ENCODE assay signal across 16 cellular contexts in the genomic region with DNA sequence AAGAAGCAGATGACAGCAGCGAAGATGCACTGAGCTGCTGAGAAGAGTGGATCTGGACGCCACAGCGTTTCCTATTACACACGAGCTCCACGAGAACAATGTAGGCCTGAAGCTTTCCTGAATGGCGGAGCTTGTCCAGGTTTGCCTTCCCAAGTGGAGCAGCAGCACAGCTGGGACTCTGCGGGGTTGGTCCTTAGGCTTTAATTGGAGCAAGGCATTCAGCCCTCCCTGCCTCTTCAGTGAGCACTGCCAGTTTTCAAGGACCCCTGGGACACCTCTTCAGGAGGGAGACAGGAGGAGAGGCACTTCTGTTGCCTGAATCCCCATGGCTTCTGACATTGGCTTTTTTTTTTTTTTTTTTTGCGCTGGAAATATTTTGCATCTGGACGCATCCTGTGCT.
DNase-seq lines count a peak whose midpoint lies in the region; ATAC-seq, FAIRE-seq and TF ChIP-seq lines count a peak whose summit lies in the region.
"Had no signal": no experiment of that assay in that cellular context is flagged by ENCODE, and none has a peak within 500 bp of the region (broad histone marks: within the 10 kb centered on the region; RNA-seq: fewer than 3 reads in every experiment).

No MANE protein-coding gene starts in this region.

- 93% methylated on average over 8 of the region's 9 CpGs; no CpG with 5 or more reads in 1 of the 2 experiments for WGBS in H1 (ENCODE audit: extremely low coverage in 1 of 2, insufficient coverage in 1 of 2, insufficient read length in 1 of 2, insufficient replicate concordance in 2 of 2, low coverage in 1 of 2, low lambda C conversion rate in 2 of 2, missing lambda C conversion rate in 1 of 2), 2 experiments

- no peak overlapping the region for H2BK20ac ChIP-seq in H1 (ENCODE audit: low read length)

- H3K9ac ChIP-seq in H1 (replicated peaks in 1 of 4; ENCODE audit: extremely low read depth in 1 of 4, low read depth in 3 of 4, low read length in 3 of 4) = no peak overlapping the region

- no peak overlapping the region for H2AK5ac ChIP-seq in H1 (ENCODE audit: low read depth, low read length)

- no peaks in the 10 kb centered on the region for H3K79me1 ChIP-seq in H1 (ENCODE audit: low read depth, low read length)

- H3K36me3 ChIP-seq in H1 (ENCODE audit: control insufficient read depth in 2 of 4, insufficient read depth in 4 of 4, low read length in 3 of 4) (no peaks in the 10 kb centered on the region; a peak in 1 of 8 replicates), gastrocnemius medialis (no peaks in the 10 kb centered on the region)

- CTCF ChIA-PET in H1 (lab: Charles Lee; ENCODE audit: partially characterized antibody) = interaction anchor here (0.9 to 2.7 kb wide), 6 partner anchors 8 to 1206 kb away, joined by 3 to 10 read pairs (median 4); no protein-coding TSS in a partner anchor

- intact Hi-C loops in gastrocnemius medialis (cut with DNase I; ENCODE audit: low total_unique reads) = no loop called here

- H3K27ac ChIP-seq in H1 (ENCODE audit: low read depth, low read length) (no peak overlapping the region), gastrocnemius medialis (peak overlapping the region; percentile 71 to 74 (median 74))
- H3K27ac ChIP-seq: RWPE1 had no signal

- no peak overlapping the region for H3K14ac ChIP-seq in H1 (ENCODE audit: insufficient read length)

- TF ChIP-seq CTCF in H1 (IDR thresholded peaks at IDR 0.05; ENCODE audit: control extremely low read depth in 1 of 3, insufficient read depth in 1 of 3, low read depth in 1 of 3, low read length in 3 of 3) = no peak
- no peak for TF ChIP-seq CTCF in gastrocnemius medialis (IDR thresholded peaks at IDR 0.05 in 4 of 5, conservative IDR thresholded peaks at IDR 0.05 in 1 of 5)

- H3K79me2 ChIP-seq in H1 (ENCODE audit: control insufficient read depth in 1 of 2, insufficient read depth in 2 of 2, low read length in 2 of 2) = no peaks in the 10 kb centered on the region

- H3K56ac ChIP-seq in H1 (replicated peaks; ENCODE audit: insufficient read length, low read depth, low read length) = no peak overlapping the region

- DNase-seq in NCI-H1092 treated with DMSO at 0.1 percent for 48 hours (lab: John Stamatoyannopoulos, UW) = peak; percentile 89
- DNase-seq in NCI-H2227 treated with DMSO at 0.1 percent for 48 hours (lab: John Stamatoyannopoulos, UW) = peak; percentile 55
- no peak for DNase-seq in H1 (ENCODE audit: low read depth in 1 of 2, low spot score in 2 of 2)
- no peak for DNase-seq in gastrocnemius medialis
- no peak for DNase-seq in NK-92 treated with Interleukin-12 subunit alpha and Interleukin-12 subunit beta, amount 100 ng/mL, for 24 hours (lab: John Stamatoyannopoulos, UW)
- DNase-seq in globus pallidus (ENCODE audit: low spot score) = no peak
- DNase-seq: activated CD8-positive, alpha-beta memory T cell treated with anti-CD3 and anti-CD28 coated beads for 24 hours; GDM1; stimulated activated CD4-positive, alpha-beta T cell treated with anti-CD3 and anti-CD28 coated beads, Interleukin-2, amount 100 ng/mL, for 48 hours; stimulated activated naive B cell treated with anti-CD40 and anti-IgM and Interleukin-4, amounts not matched to agents 10 μg/mL and 1 μg/mL and 100 μg/mL, for 72 hours; T-helper 9 cell had no signal

- H3K9me3 ChIP-seq in H1 (ENCODE audit: insufficient read depth in 2 of 2, low read depth in 1 of 2, low read length in 1 of 2) = no peaks in the 10 kb centered on the region
- H3K9me3 ChIP-seq in gastrocnemius medialis = no peaks in the 10 kb centered on the region

- no peaks in the 10 kb centered on the region for H3K27me3 ChIP-seq in H1 (replicated peaks in 1 of 4; ENCODE audit: control insufficient read depth in 3 of 4, extremely low read depth in 1 of 4, insufficient read depth in 3 of 4, low read length in 3 of 4)
- no peaks in the 10 kb centered on the region for H3K27me3 ChIP-seq in gastrocnemius medialis

- H3K4me2 ChIP-seq in H1 (ENCODE audit: insufficient read depth in 1 of 2, low read depth in 2 of 2, low read length in 2 of 2) = no peak overlapping the region

- no peak overlapping the region for H3K18ac ChIP-seq in H1 (ENCODE audit: extremely low read depth, low read length)

- H2BK5ac ChIP-seq in H1 (ENCODE audit: low read depth, low read length) = peak overlapping the region; percentile 40; the same call in 1 of the 2 replicates

- H2BK12ac ChIP-seq in H1 (ENCODE audit: low read depth, low read length) = no peak overlapping the region

- TF ChIP-seq EP300 in H1 (IDR thresholded peaks at IDR 0.05; ENCODE audit: borderline replicate concordance in 1 of 2, low read depth in 2 of 2, low read length in 2 of 2) = no peak

- no peak for FAIRE-seq in H1 (lab: Jason Lieb, UNC)
- FAIRE-seq: GM18507, HepG2 had no signal

- no peaks in the 10 kb centered on the region for H3K4me1 ChIP-seq in H1 (replicated peaks in 1 of 4; ENCODE audit: control insufficient read depth in 3 of 4, insufficient read depth in 4 of 4, low read length in 3 of 4)
- H3K4me1 ChIP-seq in gastrocnemius medialis = peaks cover 39% of the 10 kb centered on the region in 2 donors

- H4K5ac ChIP-seq in H1 (ENCODE audit: insufficient read length, low read depth, low read length) = no peak overlapping the region

- H3K4me3 ChIP-seq in H1 (ENCODE audit: extremely low read depth in 1 of 4, insufficient read depth in 2 of 4, low read depth in 3 of 4, low read length in 4 of 4) = no peak overlapping the region
- no peak overlapping the region for H3K4me3 ChIP-seq in gastrocnemius medialis

- H4K91ac ChIP-seq in H1 (replicated peaks; ENCODE audit: insufficient read length, low read length) = no peak overlapping the region

- H3K23ac ChIP-seq in H1 (ENCODE audit: insufficient read length) = no peak overlapping the region

- no peak overlapping the region for H2BK15ac ChIP-seq in H1 (ENCODE audit: low read length)

- H3K4ac ChIP-seq in H1 (replicated peaks; ENCODE audit: insufficient read length, low read depth, low read length) = no peak overlapping the region

- in situ Hi-C loops in gastrocnemius medialis (cut with MboI; ENCODE audit: low sequenced_read_pairs in 4 of 4) = no loop called here

- no peaks in the 10 kb centered on the region for H3K23me2 ChIP-seq in H1 (ENCODE audit: low read depth, low read length)

- no peak overlapping the region for H2AFZ ChIP-seq in H1 (ENCODE audit: low read length)

- no peak for TF ChIP-seq POLR2A in H1 (IDR thresholded peaks at IDR 0.05; ENCODE audit: control extremely low read depth in 1 of 2, low read depth in 2 of 2, low read length in 2 of 2)
- TF ChIP-seq POLR2A in gastrocnemius medialis (IDR thresholded peaks at IDR 0.05) = no peak

- ATAC-seq in gastrocnemius medialis (peak; percentile 12 to 33), HG02852 (IDR thresholded peaks at IDR 0.05; ENCODE audit: unreplicated experiment) (no peak), GM21390 (IDR thresholded peaks at IDR 0.05; ENCODE audit: unreplicated experiment) (no peak)
- ATAC-seq: HepG2; stimulated activated naive B cell treated with anti-CD40 and anti-IgM and Interleukin-4, amounts not matched to agents 10 μg/mL and 1 μg/mL and 100 μg/mL, for 72 hours had no signal

- no peak overlapping the region for H4K8ac ChIP-seq in H1 (ENCODE audit: extremely low read depth, insufficient read depth, low read length)

- no peaks in the 10 kb centered on the region for H4K20me1 ChIP-seq in H1 (replicated peaks in 1 of 2; ENCODE audit: control insufficient read depth in 1 of 2, insufficient read depth in 2 of 2, low read length in 2 of 2)

- no peak for TF ChIP-seq RAD21 in H1 (IDR thresholded peaks at IDR 0.05 in 1 of 2, conservative IDR thresholded peaks at IDR 0.05 in 1 of 2; ENCODE audit: low read depth in 2 of 2, low read length in 2 of 2)

- no peak overlapping the region for H2BK120ac ChIP-seq in H1 (replicated peaks; ENCODE audit: low read depth, low read length)

- POLR2A ChIA-PET in H1 (lab: Charles Lee; ENCODE audit: partially characterized antibody) = interaction anchor here (1.6 kb wide), 1 partner anchor 118 kb away, joined by 3 read pairs; no protein-coding TSS in a partner anchor

TF ChIP-seq in H1, 55 proteins besides CTCF, POLR2A, EP300 and RAD21 (continues in another document):
- TF ChIP-seq KDM4A (IDR thresholded peaks at IDR 0.05; ENCODE audit: low read depth, low read length, severe bottlenecking) (no peak), CHD2 (IDR thresholded peaks at IDR 0.05; ENCODE audit: low read length) (no peak), JUN (IDR thresholded peaks at IDR 0.05; ENCODE audit: low read depth, low read length) (no peak), JUND (IDR thresholded peaks at IDR 0.05; ENCODE audit: low read length) (no peak), CHD1 (IDR thresholded peaks at IDR 0.05; ENCODE audit: low read depth, low read length) (no peak), NRF1 (IDR thresholded peaks at IDR 0.05; ENCODE audit: low read depth, low read length) (no peak), SIX5 (IDR thresholded peaks at IDR 0.05; ENCODE audit: low read depth, low read length) (no peak), ASH2L (IDR thresholded peaks at IDR 0.05; ENCODE audit: low read length) (no peak), RBBP5 (IDR thresholded peaks at IDR 0.05; ENCODE audit: borderline replicate concordance, low read depth, low read length) (no peak), MAFK (IDR thresholded peaks at IDR 0.05; ENCODE audit: low read depth, low read length) (no peak), CBX8 (IDR thresholded peaks at IDR 0.05; ENCODE audit: borderline replicate concordance, low read depth, low read length) (no peak), FOSL1 (IDR thresholded peaks at IDR 0.05; ENCODE audit: insufficient read depth, low read depth, low read length) (no peak), CREB1 (IDR thresholded peaks at IDR 0.05) (no peak)
- TF ChIP-seq, protein P1, sequence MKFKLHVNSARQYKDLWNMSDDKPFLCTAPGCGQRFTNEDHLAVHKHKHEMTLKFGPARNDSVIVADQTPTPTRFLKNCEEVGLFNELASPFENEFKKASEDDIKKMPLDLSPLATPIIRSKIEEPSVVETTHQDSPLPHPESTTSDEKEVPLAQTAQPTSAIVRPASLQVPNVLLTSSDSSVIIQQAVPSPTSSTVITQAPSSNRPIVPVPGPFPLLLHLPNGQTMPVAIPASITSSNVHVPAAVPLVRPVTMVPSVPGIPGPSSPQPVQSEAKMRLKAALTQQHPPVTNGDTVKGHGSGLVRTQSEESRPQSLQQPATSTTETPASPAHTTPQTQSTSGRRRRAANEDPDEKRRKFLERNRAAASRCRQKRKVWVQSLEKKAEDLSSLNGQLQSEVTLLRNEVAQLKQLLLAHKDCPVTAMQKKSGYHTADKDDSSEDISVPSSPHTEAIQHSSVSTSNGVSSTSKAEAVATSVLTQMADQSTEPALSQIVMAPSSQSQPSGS (IDR thresholded peaks at IDR 0.05; ENCODE audit: low read length) = no peak
- TF ChIP-seq, protein P2, sequence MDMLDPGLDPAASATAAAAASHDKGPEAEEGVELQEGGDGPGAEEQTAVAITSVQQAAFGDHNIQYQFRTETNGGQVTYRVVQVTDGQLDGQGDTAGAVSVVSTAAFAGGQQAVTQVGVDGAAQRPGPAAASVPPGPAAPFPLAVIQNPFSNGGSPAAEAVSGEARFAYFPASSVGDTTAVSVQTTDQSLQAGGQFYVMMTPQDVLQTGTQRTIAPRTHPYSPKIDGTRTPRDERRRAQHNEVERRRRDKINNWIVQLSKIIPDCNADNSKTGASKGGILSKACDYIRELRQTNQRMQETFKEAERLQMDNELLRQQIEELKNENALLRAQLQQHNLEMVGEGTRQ (IDR thresholded peaks at IDR 0.05; ENCODE audit: low read length) = no peak

Comparison
In these comparisons a context has a peak if more than half of its experiments do, and no peak if none do; other contexts are left out.
1. DNase-seq: peak in NCI-H1092 treated with DMSO at 0.1 percent for 48 hours (single experiment) and NCI-H2227 treated with DMSO at 0.1 percent for 48 hours (single experiment); none in H1 (0 of 2), gastrocnemius medialis (0 of 2), NK-92 treated with Interleukin-12 subunit alpha and Interleukin-12 subunit beta, amount 100 ng/mL, for 24 hours (single experiment) and globus pallidus (single experiment).
2. ATAC-seq: peak in gastrocnemius medialis (2 of 2); none in HG02852 (single experiment) and GM21390 (single experiment).